ENCODE assay signal across 18 cellular contexts in the genomic region with DNA sequence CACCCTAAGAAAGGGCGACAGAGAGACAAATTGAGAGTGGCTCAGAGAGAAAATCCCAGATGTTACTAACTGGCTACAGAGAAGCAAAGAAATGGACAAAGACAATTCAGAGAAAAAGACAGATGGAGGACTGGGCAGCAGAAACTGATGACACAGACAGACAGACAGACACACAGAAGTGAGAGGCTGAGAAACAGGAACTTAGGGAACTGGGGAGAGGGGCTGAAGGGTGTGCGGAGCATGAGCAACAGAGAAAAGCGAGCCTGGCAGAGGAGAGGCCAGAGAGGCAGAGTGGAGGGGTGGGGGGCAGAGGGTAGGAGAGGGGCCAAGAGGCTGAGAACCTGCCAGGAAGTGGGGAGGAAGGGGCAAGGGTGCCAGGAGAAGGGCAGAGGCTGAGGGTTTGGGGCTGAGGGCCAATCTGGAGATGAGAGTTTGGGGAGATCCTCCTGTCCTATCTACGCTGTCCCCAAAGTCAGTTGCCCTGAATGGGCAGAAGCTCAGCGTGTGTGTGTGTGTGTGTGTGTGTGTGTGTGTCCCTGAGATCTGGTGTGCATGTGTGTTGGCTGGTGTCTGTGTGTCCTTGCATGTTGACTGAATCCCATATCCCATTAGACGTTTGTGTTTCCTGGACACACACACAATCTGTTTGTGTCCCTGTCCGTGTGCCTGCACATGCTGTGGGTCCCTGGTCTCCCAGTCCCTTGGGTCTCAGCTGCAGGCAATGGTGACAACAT. TPM values are rescaled to one million over a fixed set of nuclear protein-coding genes. Genes with fewer than 3 reads are reported as not detected.
A peak's percentile ranks its signal among the peaks of the same experiment; 100 is the strongest.
DNase-seq lines count a peak whose midpoint lies in the region; ATAC-seq and TF ChIP-seq lines count a peak whose summit lies in the region.
"Had no signal": no experiment of that assay in that cellular context is flagged by ENCODE, and none has a peak within 500 bp of the region (broad histone marks: within the 10 kb centered on the region; RNA-seq: fewer than 3 reads in every experiment).

No MANE protein-coding gene starts in this region.

- peak; percentile 45 for DNase-seq in SIG-M5 treated with dmso at 0.1 percent for 504 hours (lab: John Stamatoyannopoulos, UW; ENCODE audit: unreplicated experiment)
- no peak for DNase-seq in SIG-M5 (lab: John Stamatoyannopoulos, UW)
- DNase-seq in CD4-positive, alpha-beta memory T cell, result no peak
- DNase-seq in NCI-H69 (lab: John Stamatoyannopoulos, UW), result peak; percentile 25
- DNase-seq in endodermal cell, result peak; percentile 59
- DNase-seq in Right ventricle myocardium superior, result no peak
- DNase-seq in NCI-H1048 (lab: John Stamatoyannopoulos, UW), result no peak
- DNase-seq: Calu3, cerebellar nuclear complex, islet precursor cell, NCI-H2171, PC-9, small intestine had no signal

- H3K27ac Mint-ChIP-seq in CD4-positive, alpha-beta memory T cell, result peak overlapping the region; percentile 7 to 91 (median 76)
- H3K27ac Mint-ChIP-seq in endodermal cell, result no peak overlapping the region
- H3K27ac Mint-ChIP-seq: mesothelial cell of epicardium had no signal

- 67 to 77% methylated on average over 5 to 7 of the region's 7 CpGs for WGBS in endodermal cell (ENCODE audit: insufficient coverage in 1 of 2, insufficient read length in 1 of 2), 2 experiments

- TF ChIP-seq CTCF in endodermal cell (conservative IDR thresholded peaks at IDR 0.05), result no peak

- H3K4me3 Mint-ChIP-seq in CD4-positive, alpha-beta memory T cell, result peak overlapping the region in 2 of 8 donors; percentile 8 to 39
- H3K4me3 Mint-ChIP-seq in endodermal cell, result no peak overlapping the region
- H3K4me3 Mint-ChIP-seq: mesothelial cell of epicardium had no signal

- H3K4me1 ChIP-seq in CD4-positive, alpha-beta memory T cell (ENCODE audit: insufficient read depth, low read length), result peaks cover 45% of the 10 kb centered on the region
- no peaks in the 10 kb centered on the region for H3K4me1 ChIP-seq in endodermal cell (ENCODE audit: control insufficient read depth, insufficient read depth, low read length)

- no peaks in the 10 kb centered on the region for H3K9me3 ChIP-seq in CD4-positive, alpha-beta memory T cell (ENCODE audit: control insufficient read depth in 1 of 2, low read length in 2 of 2)
- peaks cover 5% of the 10 kb centered on the region for H3K9me3 ChIP-seq in endodermal cell (ENCODE audit: control insufficient read depth, low read length)

- intact Hi-C loops in CD4-positive, alpha-beta memory T cell (cut with micrococcal nuclease), result loop anchor here (1.0 to 2.0 kb wide), 2 partner anchors 17 to 75 kb away; no protein-coding TSS in a partner anchor
- intact Hi-C loops in Right ventricle myocardium superior (cut with DNase I), result no loop called here

- no peak overlapping the region for H3K27ac ChIP-seq in CD4-positive, alpha-beta memory T cell (ENCODE audit: low read depth, low read length)
- H3K27ac ChIP-seq in endodermal cell (ENCODE audit: low read depth, low read length), result no peak overlapping the region
- H3K27ac ChIP-seq: parathyroid adenoma, PC-9 had no signal

- no peak overlapping the region for H3K4me3 ChIP-seq in CD4-positive, alpha-beta memory T cell (ENCODE audit: low read length in 2 of 2)
- H3K4me3 ChIP-seq in endodermal cell (ENCODE audit: low read length), result no peak overlapping the region
- H3K4me3 ChIP-seq: PC-9 had no signal

- no peaks in the 10 kb centered on the region for H3K36me3 ChIP-seq in CD4-positive, alpha-beta memory T cell (ENCODE audit: insufficient read depth, low read length)
- no peaks in the 10 kb centered on the region for H3K36me3 ChIP-seq in endodermal cell (ENCODE audit: control insufficient read depth, insufficient read depth, low read length)

- H3K27me3 Mint-ChIP-seq in CD4-positive, alpha-beta memory T cell, result peaks cover 1 to 6% of the 10 kb centered on the region in 2 donors
- peaks cover 92% of the 10 kb centered on the region for H3K27me3 Mint-ChIP-seq in endodermal cell (ENCODE audit: insufficient read depth)

- no peak overlapping the region for H3K9ac ChIP-seq in endodermal cell (ENCODE audit: extremely low read depth, low read length, poor library complexity, severe bottlenecking)
- H3K9ac ChIP-seq: parathyroid adenoma had no signal

- POLR2A ChIA-PET in CD4-positive, alpha-beta memory T cell (lab: Charles Lee; ENCODE audit: partially characterized antibody), result interaction anchor here (0.6 to 2.3 kb wide), 7 partner anchors 11 to 62 kb away, joined by 3 to 18 read pairs (median 5); no protein-coding TSS in a partner anchor

- H3K27me3 ChIP-seq in CD4-positive, alpha-beta memory T cell (ENCODE audit: insufficient read depth, low read length), result no peaks in the 10 kb centered on the region
- H3K27me3 ChIP-seq in endodermal cell (ENCODE audit: control insufficient read depth, insufficient read depth, low read length, poor library complexity, severe bottlenecking), result peaks cover 93% of the 10 kb centered on the region

- no peaks in the 10 kb centered on the region for H3K9me3 Mint-ChIP-seq in CD4-positive, alpha-beta memory T cell
- peaks cover 8% of the 10 kb centered on the region for H3K9me3 Mint-ChIP-seq in endodermal cell
- H3K9me3 Mint-ChIP-seq: mesothelial cell of epicardium had no signal

- H3K36me3 Mint-ChIP-seq in CD4-positive, alpha-beta memory T cell, result no peaks in the 10 kb centered on the region
- H3K36me3 Mint-ChIP-seq in endodermal cell (ENCODE audit: low read depth), result no peaks in the 10 kb centered on the region
- H3K36me3 Mint-ChIP-seq: mesothelial cell of epicardium had no signal

- ATAC-seq in Right ventricle myocardium superior (ENCODE audit: poor library complexity), result no peak
- no peak for ATAC-seq in GM18870 (IDR thresholded peaks at IDR 0.05; ENCODE audit: unreplicated experiment)

- CTCF ChIA-PET in CD4-positive, alpha-beta memory T cell (lab: Charles Lee; ENCODE audit: partially characterized antibody), result interaction anchor here (0.6 to 2.3 kb wide), 7 partner anchors 13 to 74 kb away, joined by 3 to 27 read pairs (median 4); partner anchors contain the start of gene RPS19

- peaks cover 32 to 71% (median 49%) of the 10 kb centered on the region in 4 donors for H3K4me1 Mint-ChIP-seq in CD4-positive, alpha-beta memory T cell
- H3K4me1 Mint-ChIP-seq in endodermal cell, result peaks cover 16% of the 10 kb centered on the region

RNA-seq across cellular contexts. Expression of gene ERFL, which starts 5.6 kb away (rescaled TPM):
- total RNA-seq in CD4-positive, alpha-beta memory T cell, result 1 to 10 TPM; 6.6 to 9.2 TPM
- polyA plus RNA-seq in CD4-positive, alpha-beta memory T cell, result under 1 TPM in 1 of 2 donors, not detected in 1; 0.11 TPM
- under 1 TPM; 0.13 to 0.53 TPM for total RNA-seq in endodermal cell
- polyA plus RNA-seq in endodermal cell (2013, experiment 1 of 2), result 0.25 TPM
- polyA plus RNA-seq in endodermal cell (2013, experiment 2 of 2), result 0.29 TPM
- not detected for total RNA-seq in Right ventricle myocardium superior
- total RNA-seq: endothelial cell of umbilical vein, M059J had no signal
- polyA plus RNA-seq: endothelial cell of umbilical vein had no signal

RNA-seq across cellular contexts. Expression of gene RABAC1, which starts 25.3 kb away (rescaled TPM):
- total RNA-seq in CD4-positive, alpha-beta memory T cell, result 100 to 1,000 TPM in 1 of 2 experiments, 10 to 100 TPM in 1; 97.4 to 100 TPM
- 100 to 1,000 TPM; 198 to 256 TPM for polyA plus RNA-seq in CD4-positive, alpha-beta memory T cell
- total RNA-seq in endodermal cell, result 100 to 1,000 TPM; 114 to 122 TPM
- polyA plus RNA-seq in endodermal cell (2013, experiment 1 of 2), result 91.4 TPM
- polyA plus RNA-seq in endodermal cell (2013, experiment 2 of 2), result 79.9 TPM
- 62.1 TPM for total RNA-seq in Right ventricle myocardium superior

RNA-seq across cellular contexts. Expression of gene ARHGEF1, which starts 50.9 kb away (rescaled TPM):
- 100 to 1,000 TPM; 956 to 992 TPM for total RNA-seq in CD4-positive, alpha-beta memory T cell
- 100 to 1,000 TPM; 140 to 325 TPM for polyA plus RNA-seq in CD4-positive, alpha-beta memory T cell
- total RNA-seq in endodermal cell (100 to 1,000 TPM in 1 of 2 donors, 10 to 100 TPM in 1; 89.9 to 116 TPM), Right ventricle myocardium superior (30.1 TPM)
- polyA plus RNA-seq in endodermal cell (2013, experiment 1 of 2), result 48.7 TPM
- polyA plus RNA-seq in endodermal cell (2013, experiment 2 of 2), result 35.1 TPM

RNA-seq across cellular contexts. Expression of gene CD79A, which starts 56.8 kb away (rescaled TPM):
- total RNA-seq in CD4-positive, alpha-beta memory T cell, result 1 to 10 TPM in 1 of 2 experiments, under 1 TPM in 1; 0.93 to 1.3 TPM
- 10 to 100 TPM in 1 of 2 donors, 1 to 10 TPM in 1; 5.1 to 29.7 TPM for polyA plus RNA-seq in CD4-positive, alpha-beta memory T cell
- total RNA-seq in endodermal cell (not detected), Right ventricle myocardium superior (not detected)
- 0.43 TPM for polyA plus RNA-seq in endodermal cell (2013, experiment 1 of 2)
- polyA plus RNA-seq in endodermal cell (2013, experiment 2 of 2), result 0.58 TPM
- total RNA-seq: endothelial cell of umbilical vein had no signal

Comparison
In these comparisons a context has a peak if more than half of its experiments do, and no peak if none do; other contexts are left out.
1. DNase-seq: peak in SIG-M5 treated with dmso at 0.1 percent for 504 hours (single experiment), NCI-H69 (single experiment) and endodermal cell (single experiment); none in SIG-M5 (single experiment), CD4-positive, alpha-beta memory T cell (0 of 5), Right ventricle myocardium superior (single experiment) and NCI-H1048 (single experiment).
2. RNA of gene ARHGEF1, which starts 50.9 kb away (total RNA-seq): 956 to 992 TPM in CD4-positive, alpha-beta memory T cell; 89.9 to 116 TPM in endodermal cell and 30.1 TPM in Right ventricle myocardium superior (single experiment); every median in the first group is over 4 times any median in the second.